8 cellular contexts compared by ENCODE assay signal in the genomic region with DNA sequence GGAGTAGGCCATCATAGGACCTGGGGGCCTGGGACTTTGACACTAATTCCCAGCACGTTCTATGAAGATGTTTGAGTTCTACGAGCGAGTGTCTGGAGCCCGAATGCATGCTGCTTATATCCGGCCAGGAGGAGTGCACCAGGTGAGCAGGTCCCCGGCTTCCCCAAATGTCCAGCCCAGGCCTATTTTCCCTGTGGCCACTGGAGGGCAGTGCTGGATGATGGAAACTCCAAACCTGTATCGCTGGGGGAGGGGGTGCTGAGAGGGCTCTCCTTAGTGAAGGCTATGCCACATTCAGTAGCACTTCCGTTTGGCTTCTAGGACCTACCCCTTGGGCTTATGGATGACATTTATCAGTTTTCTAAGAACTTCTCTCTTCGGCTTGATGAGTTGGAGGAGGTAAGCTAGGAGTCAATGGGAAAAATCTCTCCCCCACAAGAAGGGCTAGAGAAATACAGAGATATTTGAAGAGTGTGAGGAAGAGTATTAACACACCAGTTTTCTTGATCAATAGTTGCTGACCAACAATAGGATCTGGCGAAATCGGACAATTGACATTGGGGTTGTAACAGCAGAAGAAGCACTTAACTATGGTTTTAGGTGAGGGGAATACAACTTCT. TPM values are rescaled to one million over a fixed set of nuclear protein-coding genes. Genes with fewer than 3 reads are reported as not detected.
DNase-seq lines count a peak whose midpoint lies in the region; ATAC-seq, FAIRE-seq and TF ChIP-seq lines count a peak whose summit lies in the region.

No MANE protein-coding gene starts in this region.

- POLR2A ChIA-PET in activated CD4-positive, alpha-beta memory T cell treated with anti-CD3 and anti-CD28 coated beads for 36 hours (lab: Charles Lee): interaction anchor here (1.5 to 1.9 kb wide), 2 partner anchors 8 to 16 kb away, joined by 6 to 7 read pairs; a partner anchor contains a TSS

- no peaks in the 10 kb centered on the region for H3K27me3 ChIP-seq in dorsolateral prefrontal cortex

- intact Hi-C loops in activated CD4-positive, alpha-beta memory T cell treated with anti-CD3 and anti-CD28 coated beads for 36 hours (cut with micrococcal nuclease): loop anchor here (1.0 kb wide), 1 partner anchor 15 kb away; no protein-coding TSS in a partner anchor
- intact Hi-C loops in dorsolateral prefrontal cortex (cut with DNase I): loop anchor here in 1 of 2 donors (5.0 kb wide), 1 partner anchor 172 kb away; no protein-coding TSS in a partner anchor

- peak overlapping the region in 1 of 59 donors; percentile 8 for H3K4me3 ChIP-seq in dorsolateral prefrontal cortex

- H3K4me3 Mint-ChIP-seq in activated CD4-positive, alpha-beta memory T cell treated with anti-CD3 and anti-CD28 coated beads for 36 hours: no peak overlapping the region
- no peak overlapping the region for H3K4me3 Mint-ChIP-seq in memory B cell

- ATAC-seq in HG03565 (IDR thresholded peaks at IDR 0.05; ENCODE audit: unreplicated experiment): peak; percentile 51
- ATAC-seq in memory B cell (ENCODE audit: low read depth): peak; percentile 97
- no peak for ATAC-seq in GM18858 (IDR thresholded peaks at IDR 0.05; ENCODE audit: unreplicated experiment)

- peak overlapping the region; percentile 5 for H3K27ac Mint-ChIP-seq in activated CD4-positive, alpha-beta memory T cell treated with anti-CD3 and anti-CD28 coated beads for 36 hours
- H3K27ac Mint-ChIP-seq in memory B cell: no peak overlapping the region

- H3K27me3 Mint-ChIP-seq in activated CD4-positive, alpha-beta memory T cell treated with anti-CD3 and anti-CD28 coated beads for 36 hours: no peaks in the 10 kb centered on the region
- no peaks in the 10 kb centered on the region for H3K27me3 Mint-ChIP-seq in memory B cell

- CTCF ChIA-PET in activated CD4-positive, alpha-beta memory T cell treated with anti-CD3 and anti-CD28 coated beads for 36 hours (lab: Charles Lee): interaction anchor here (0.9 to 4.9 kb wide), 12 partner anchors 9 to 170 kb away, joined by 3 to 74 read pairs (median 5); a partner anchor contains a TSS

- peaks cover 53% of the 10 kb centered on the region for H3K36me3 Mint-ChIP-seq in activated CD4-positive, alpha-beta memory T cell treated with anti-CD3 and anti-CD28 coated beads for 36 hours
- peaks cover 49% of the 10 kb centered on the region for H3K36me3 Mint-ChIP-seq in memory B cell

- peaks cover 21% of the 10 kb centered on the region for H3K4me1 Mint-ChIP-seq in activated CD4-positive, alpha-beta memory T cell treated with anti-CD3 and anti-CD28 coated beads for 36 hours (ENCODE audit: low read depth)
- peaks cover 8% of the 10 kb centered on the region for H3K4me1 Mint-ChIP-seq in memory B cell

- peak; percentile 52 for FAIRE-seq in G401.6 (lab: Jason Lieb, UNC)

- H3K27ac ChIP-seq in dorsolateral prefrontal cortex: peak overlapping the region in 37 of 59 donors; percentile 1 to 74 (median 37)

- no peaks in the 10 kb centered on the region for H3K9me3 Mint-ChIP-seq in activated CD4-positive, alpha-beta memory T cell treated with anti-CD3 and anti-CD28 coated beads for 36 hours
- H3K9me3 Mint-ChIP-seq in memory B cell: no peaks in the 10 kb centered on the region

- peak; percentile 47 for DNase-seq in NCI-H748 treated with DMSO at 0.1 percent for 48 hours (lab: John Stamatoyannopoulos, UW)
- peak; percentile 83 for DNase-seq in activated CD4-positive, alpha-beta memory T cell treated with anti-CD3 and anti-CD28 coated beads for 36 hours
- DNase-seq in dorsolateral prefrontal cortex: peak in 8 of 10 donors; percentile 65 to 83 (median 78)
- DNase-seq in memory B cell (ENCODE audit: low spot score in 2 of 2): peak; percentile 64 to 67
- DNase-seq in stimulated activated CD8-positive, alpha-beta memory T cell treated with anti-CD3 and anti-CD28 coated beads, Interleukin-4, amount 100 ng/mL, for 48 hours: peak; percentile 81

- TF ChIP-seq CTCF in dorsolateral prefrontal cortex (IDR thresholded peaks at IDR 0.05 in 54 of 56, conservative IDR thresholded peaks at IDR 0.05 in 2 of 56; ENCODE audit: low read depth in 1 of 56, partially characterized antibody in 56 of 56): peak; percentile 73 to 96 (median 88)

RNA-seq across cellular contexts. Expression of a gene that starts 5.2 kb away (rescaled TPM):
- total RNA-seq in activated CD4-positive, alpha-beta memory T cell treated with anti-CD3 and anti-CD28 coated beads for 36 hours: 1 to 10 TPM in 1 of 2 experiments, under 1 TPM in 1; 0.99 to 2.0 TPM
- total RNA-seq in dorsolateral prefrontal cortex: 10 to 100 TPM in 76 of 120 experiments, 1 to 10 TPM in 44; 1.7 to 86.4 (median 12.9) TPM

RNA-seq across cellular contexts. Expression of a gene that starts 7.7 kb away (rescaled TPM):
- 100 to 1,000 TPM in 1 of 2 experiments, 10 to 100 TPM in 1; 98.3 to 103 TPM for total RNA-seq in activated CD4-positive, alpha-beta memory T cell treated with anti-CD3 and anti-CD28 coated beads for 36 hours
- total RNA-seq in dorsolateral prefrontal cortex: 100 to 1,000 TPM in 116 of 120 experiments, 10 to 100 TPM in 4; 77.0 to 176 (median 131) TPM

RNA-seq across cellular contexts. Expression of a gene that starts 11.0 kb away (rescaled TPM):
- 1 to 10 TPM; 2.3 to 3.0 TPM for total RNA-seq in activated CD4-positive, alpha-beta memory T cell treated with anti-CD3 and anti-CD28 coated beads for 36 hours
- total RNA-seq in dorsolateral prefrontal cortex: 100 to 1,000 TPM in 8 of 120 experiments, 10 to 100 TPM in 98, 1 to 10 TPM in 14; 2.9 to 153 (median 35.3) TPM

RNA-seq across cellular contexts. Expression of a gene that starts 13.5 kb away (rescaled TPM):
- total RNA-seq in activated CD4-positive, alpha-beta memory T cell treated with anti-CD3 and anti-CD28 coated beads for 36 hours: not detected
- not detected for total RNA-seq in dorsolateral prefrontal cortex

RNA-seq across cellular contexts. Expression of a gene that starts 16.0 kb away (rescaled TPM):
- 10 to 100 TPM; 14.8 to 15.4 TPM for total RNA-seq in activated CD4-positive, alpha-beta memory T cell treated with anti-CD3 and anti-CD28 coated beads for 36 hours
- total RNA-seq in dorsolateral prefrontal cortex: 10 to 100 TPM; 20.2 to 44.3 (median 32.3) TPM
